ENCODE assay signal across 12 cellular contexts in the genomic region with DNA sequence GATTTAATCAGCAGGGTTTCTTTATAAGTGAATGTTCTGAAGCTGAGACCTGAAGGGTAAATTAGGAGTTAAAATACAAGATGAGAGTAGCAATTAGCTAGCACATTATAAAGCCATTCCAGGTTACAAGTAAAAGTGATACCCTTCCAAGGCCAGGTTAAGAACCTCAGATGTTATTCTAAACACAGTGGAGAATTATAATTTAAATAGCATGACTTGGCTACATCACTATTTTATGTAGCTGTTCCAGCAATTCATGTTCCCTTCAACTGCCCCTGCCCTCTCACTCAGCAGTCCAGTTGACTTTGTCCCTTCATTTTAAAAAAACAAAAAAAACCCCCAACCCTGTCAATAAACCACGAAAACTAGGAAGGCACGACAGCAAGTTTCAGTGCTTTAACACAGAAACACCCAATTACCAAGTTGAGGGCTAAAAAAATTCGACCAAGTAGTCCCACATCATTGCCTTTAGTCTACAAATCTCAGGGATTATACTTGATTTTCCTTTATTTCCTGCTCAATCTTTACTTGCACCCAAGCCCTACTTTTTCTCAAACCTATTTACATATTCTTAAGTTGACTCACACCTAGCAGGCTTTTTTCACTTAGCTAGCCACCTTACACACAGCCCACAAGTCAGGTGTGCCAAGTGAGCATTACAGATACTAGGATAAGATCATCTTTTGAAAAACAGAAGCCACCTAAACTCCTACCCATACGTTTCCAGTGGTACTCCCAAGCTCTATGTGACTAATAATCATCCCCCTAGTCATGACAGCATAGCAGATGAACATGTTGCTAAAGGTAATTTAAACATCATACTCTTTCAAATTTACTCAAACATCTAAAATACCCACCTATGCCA. TPM values are rescaled to one million over a fixed set of nuclear protein-coding genes. Genes with fewer than 3 reads are reported as not detected.
DNase-seq lines count a peak whose midpoint lies in the region; ATAC-seq and TF ChIP-seq lines count a peak whose summit lies in the region.
"Had no signal": no experiment of that assay in that cellular context is flagged by ENCODE, and none has a peak within 500 bp of the region (broad histone marks: within the 10 kb centered on the region; RNA-seq: fewer than 3 reads in every experiment).

No MANE protein-coding gene starts in this region.

- CTCF ChIA-PET in activated CD4-positive, alpha-beta T cell treated with anti-CD3 and anti-CD28 coated beads for 36 hours (lab: Charles Lee): interaction anchor here (0.6 to 1.2 kb wide), 5 partner anchors 17 to 395 kb away, joined by 3 to 4 read pairs (median 4); partner anchors contain the start of gene TTC33

- peak overlapping the region; percentile 99 for H3K4me3 Mint-ChIP-seq in activated CD4-positive, alpha-beta T cell treated with anti-CD3 and anti-CD28 coated beads for 36 hours
- H3K4me3 Mint-ChIP-seq in activated naive CD8-positive, alpha-beta T cell: peak overlapping the region; percentile 99
- H3K4me3 Mint-ChIP-seq in progenitor cell of endocrine pancreas (ENCODE audit: low read depth): peak overlapping the region; percentile 98

- POLR2A ChIA-PET in activated CD4-positive, alpha-beta T cell treated with anti-CD3 and anti-CD28 coated beads for 36 hours (lab: Charles Lee): interaction anchor here (0.6 to 2.2 kb wide), 5 partner anchors 8 to 152 kb away, joined by 3 to 15 read pairs (median 4); partner anchors contain the start of genes PRKAA1 and PTGER4

- no peak for TF ChIP-seq CTCF in progenitor cell of endocrine pancreas (IDR thresholded peaks at IDR 0.05; ENCODE audit: unreplicated experiment)

- intact Hi-C loops in activated CD4-positive, alpha-beta T cell treated with anti-CD3 and anti-CD28 coated beads for 36 hours (cut with DNase I, micrococcal nuclease): loop anchor here (1.0 to 10.0 kb wide), 11 partner anchors 18 to 1757 kb away; partner anchors contain the start of genes OXCT1 (in 1 of the 2), PRKAA1 (in 1 of the 2) and RICTOR (in 1 of the 2)

- H3K27ac Mint-ChIP-seq in activated CD4-positive, alpha-beta T cell treated with anti-CD3 and anti-CD28 coated beads for 36 hours: peak overlapping the region; percentile 100
- H3K27ac Mint-ChIP-seq in activated naive CD8-positive, alpha-beta T cell: peak overlapping the region; percentile 100
- H3K27ac Mint-ChIP-seq in progenitor cell of endocrine pancreas: peak overlapping the region; percentile 73

- peak; percentile 56 for DNase-seq in activated CD4-positive, alpha-beta T cell treated with anti-CD3 and anti-CD28 coated beads for 36 hours
- DNase-seq in activated CD4-positive, alpha-beta T cell treated with anti-CD3 and anti-CD28 coated beads, Interleukin-2, amount 50 U/mL, for 1 hour: no peak
- DNase-seq in HT1080 (ENCODE audit: low read depth): peak; percentile 31
- no peak for DNase-seq in progenitor cell of endocrine pancreas (ENCODE audit: low spot score, unreplicated experiment)
- no peak for DNase-seq in NCI-H1436 treated with DMSO at 0.1 percent for 48 hours (lab: John Stamatoyannopoulos, UW)
- DNase-seq: cortex of kidney, NCI-H2227 treated with DMSO at 0.1 percent for 48 hours, sigmoid colon, tibial artery had no signal

- H3K27me3 Mint-ChIP-seq in activated CD4-positive, alpha-beta T cell treated with anti-CD3 and anti-CD28 coated beads for 36 hours: no peaks in the 10 kb centered on the region
- no peaks in the 10 kb centered on the region for H3K27me3 Mint-ChIP-seq in activated naive CD8-positive, alpha-beta T cell
- H3K27me3 Mint-ChIP-seq in progenitor cell of endocrine pancreas: no peaks in the 10 kb centered on the region

- no peaks in the 10 kb centered on the region for H3K9me3 Mint-ChIP-seq in activated CD4-positive, alpha-beta T cell treated with anti-CD3 and anti-CD28 coated beads for 36 hours (ENCODE audit: low read depth)
- no peaks in the 10 kb centered on the region for H3K9me3 Mint-ChIP-seq in activated naive CD8-positive, alpha-beta T cell (ENCODE audit: low read depth)
- no peaks in the 10 kb centered on the region for H3K9me3 Mint-ChIP-seq in progenitor cell of endocrine pancreas (ENCODE audit: low read depth)

- ATAC-seq in activated CD4-positive, alpha-beta T cell treated with anti-CD3 and anti-CD28 coated beads for 36 hours: peak; percentile 68
- no peak for ATAC-seq in GM18909 (IDR thresholded peaks at IDR 0.05; ENCODE audit: poor library complexity, unreplicated experiment)
- ATAC-seq in HG03469 (IDR thresholded peaks at IDR 0.05; ENCODE audit: unreplicated experiment): no peak

- H3K36me3 Mint-ChIP-seq in activated CD4-positive, alpha-beta T cell treated with anti-CD3 and anti-CD28 coated beads for 36 hours (ENCODE audit: low read depth): peaks cover 90% of the 10 kb centered on the region
- H3K36me3 Mint-ChIP-seq in activated naive CD8-positive, alpha-beta T cell: peaks cover 51% of the 10 kb centered on the region
- peaks cover 57% of the 10 kb centered on the region for H3K36me3 Mint-ChIP-seq in progenitor cell of endocrine pancreas (ENCODE audit: insufficient read depth)

- H3K4me1 Mint-ChIP-seq in activated CD4-positive, alpha-beta T cell treated with anti-CD3 and anti-CD28 coated beads for 36 hours: peaks cover 58% of the 10 kb centered on the region
- peaks cover 65% of the 10 kb centered on the region for H3K4me1 Mint-ChIP-seq in activated naive CD8-positive, alpha-beta T cell (ENCODE audit: low read depth)
- peaks cover 35% of the 10 kb centered on the region for H3K4me1 Mint-ChIP-seq in progenitor cell of endocrine pancreas (ENCODE audit: low read depth)

RNA-seq across cellular contexts. Expression of gene RPL37, which starts 3.4 kb away (rescaled TPM):
- 1,000 to 10,000 TPM; 1,915 to 1,951 TPM for total RNA-seq in activated CD4-positive, alpha-beta T cell treated with anti-CD3 and anti-CD28 coated beads for 36 hours
- total RNA-seq in HT1080 (2014; rRNA removed; shearing (Covaris generic)): 2,054 and 2,634 TPM in 2 replicates
- 158 and 171 TPM in 2 replicates for polyA plus RNA-seq in HT1080 (2015; cell fraction: cytosol; rRNA removed)
- polyA plus RNA-seq in HT1080 (2015; cell fraction: nucleus; rRNA removed): 60.8 and 65.1 TPM in 2 replicates
- total RNA-seq in progenitor cell of endocrine pancreas: 1,476 and 1,494 TPM in 2 replicates

RNA-seq across cellular contexts. Expression of gene CARD6, which starts 9.6 kb away (rescaled TPM):
- 1 to 10 TPM; 1.5 to 1.7 TPM for total RNA-seq in activated CD4-positive, alpha-beta T cell treated with anti-CD3 and anti-CD28 coated beads for 36 hours
- total RNA-seq in HT1080 (2014; rRNA removed; shearing (Covaris generic)): 2.1 and 2.3 TPM in 2 replicates
- polyA plus RNA-seq in HT1080 (2015; cell fraction: cytosol; rRNA removed): 1.8 and 2.7 TPM in 2 replicates
- 3.2 and 4.3 TPM in 2 replicates for polyA plus RNA-seq in HT1080 (2015; cell fraction: nucleus; rRNA removed)
- 0.74 and 1.1 TPM in 2 replicates for total RNA-seq in progenitor cell of endocrine pancreas

RNA-seq across cellular contexts. Expression of gene PRKAA1, which starts 33.4 kb away (rescaled TPM):
- 10 to 100 TPM; 46.9 to 63.9 TPM for total RNA-seq in activated CD4-positive, alpha-beta T cell treated with anti-CD3 and anti-CD28 coated beads for 36 hours
- total RNA-seq in HT1080 (2014; rRNA removed; shearing (Covaris generic)): 58.3 and 63.8 TPM in 2 replicates
- 40.3 and 52.7 TPM in 2 replicates for polyA plus RNA-seq in HT1080 (2015; cell fraction: cytosol; rRNA removed)
- polyA plus RNA-seq in HT1080 (2015; cell fraction: nucleus; rRNA removed): 127 and 132 TPM in 2 replicates
- 75.1 and 79.5 TPM in 2 replicates for total RNA-seq in progenitor cell of endocrine pancreas

Comparison
In these comparisons a context has a peak if more than half of its experiments do, and no peak if none do; other contexts are left out.
1. DNase-seq: peak in activated CD4-positive, alpha-beta T cell treated with anti-CD3 and anti-CD28 coated beads for 36 hours (single experiment) and HT1080 (single experiment); none in activated CD4-positive, alpha-beta T cell treated with anti-CD3 and anti-CD28 coated beads, Interleukin-2, amount 50 U/mL, for 1 hour (single experiment), progenitor cell of endocrine pancreas (single experiment) and NCI-H1436 treated with DMSO at 0.1 percent for 48 hours (single experiment).
2. Peak in every context shown above with its lines, with median percentiles within 50 percentile points of each other: H3K27ac Mint-ChIP-seq and H3K4me3 Mint-ChIP-seq.